ENCODE assay signal across 22 cellular contexts in the genomic region with DNA sequence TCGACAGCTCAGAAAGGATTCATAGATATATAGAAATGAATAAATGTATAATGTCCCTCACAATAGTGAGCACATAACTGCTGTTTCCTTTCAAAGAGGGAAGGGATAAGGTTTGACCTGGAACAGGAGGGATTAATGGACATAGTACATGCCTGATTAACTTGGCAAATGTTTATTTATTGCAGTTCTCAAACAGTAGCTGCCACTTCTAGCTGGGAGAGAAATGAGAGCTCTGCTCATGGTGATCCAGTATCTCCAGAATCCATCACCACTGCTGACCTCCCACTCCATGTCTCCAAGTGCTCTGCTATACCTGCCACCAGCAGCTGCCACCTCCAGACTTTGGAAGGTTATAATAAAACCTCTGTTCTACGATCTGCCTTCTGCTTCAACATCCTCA.
"Had no signal": no experiment of that assay in that cellular context is flagged by ENCODE, and none has a peak within 500 bp of the region (broad histone marks: within the 10 kb centered on the region; RNA-seq: fewer than 3 reads in every experiment).

No MANE protein-coding gene starts in this region.

- H3K4me1 ChIP-seq: colonic mucosa, lower lobe of right lung, transverse colon had no signal

- H3K4me3 ChIP-seq: colonic mucosa, gastroesophageal sphincter, heart left ventricle, lower lobe of right lung, smooth muscle cell, transverse colon had no signal

- ATAC-seq: gastroesophageal sphincter; left colon; lower lobe of right lung; sciatic nerve; stimulated activated memory B cell treated with anti-CD40 and anti-IgM and Interleukin-4, amounts not matched to agents 10 μg/mL and 1 μg/mL and 100 μg/mL, for 72 hours had no signal

- H3K27me3 Mint-ChIP-seq: activated CD4-positive, alpha-beta memory T cell treated with anti-CD3 and anti-CD28 coated beads for 36 hours; activated naive CD8-positive, alpha-beta T cell treated with anti-CD3 and anti-CD28 coated beads, Interleukin-2, amount 10 ng/mL, durations not matched to agents 7 days and 5 days; naive B cell; stimulated activated memory B cell treated with anti-CD40 and anti-IgM and Interleukin-4, amounts not matched to agents 10 μg/mL and 1 μg/mL and 100 μg/mL, for 72 hours had no signal

- H3K27ac Mint-ChIP-seq: activated CD4-positive, alpha-beta memory T cell treated with anti-CD3 and anti-CD28 coated beads for 36 hours; activated naive CD8-positive, alpha-beta T cell treated with anti-CD3 and anti-CD28 coated beads, Interleukin-2, amount 10 ng/mL, durations not matched to agents 7 days and 5 days; naive B cell; stimulated activated memory B cell treated with anti-CD40 and anti-IgM and Interleukin-4, amounts not matched to agents 10 μg/mL and 1 μg/mL and 100 μg/mL, for 72 hours had no signal

- H3K4me3 Mint-ChIP-seq: activated CD4-positive, alpha-beta memory T cell treated with anti-CD3 and anti-CD28 coated beads for 36 hours; activated naive CD8-positive, alpha-beta T cell treated with anti-CD3 and anti-CD28 coated beads, Interleukin-2, amount 10 ng/mL, durations not matched to agents 7 days and 5 days; naive B cell; stimulated activated memory B cell treated with anti-CD40 and anti-IgM and Interleukin-4, amounts not matched to agents 10 μg/mL and 1 μg/mL and 100 μg/mL, for 72 hours had no signal

- H3K9me3 Mint-ChIP-seq: activated CD4-positive, alpha-beta memory T cell treated with anti-CD3 and anti-CD28 coated beads for 36 hours; activated naive CD8-positive, alpha-beta T cell treated with anti-CD3 and anti-CD28 coated beads, Interleukin-2, amount 10 ng/mL, durations not matched to agents 7 days and 5 days; stimulated activated memory B cell treated with anti-CD40 and anti-IgM and Interleukin-4, amounts not matched to agents 10 μg/mL and 1 μg/mL and 100 μg/mL, for 72 hours had no signal

- H3K9me3 ChIP-seq: colonic mucosa, gastroesophageal sphincter, heart left ventricle, lower lobe of right lung, transverse colon had no signal

- H3K27me3 ChIP-seq: colonic mucosa, gastroesophageal sphincter, heart left ventricle, transverse colon had no signal

- DNase-seq: activated CD4-positive, alpha-beta memory T cell treated with anti-CD3 and anti-CD28 coated beads for 36 hours; activated CD4-positive, alpha-beta T cell treated with anti-CD3 and anti-CD28 coated beads for 4 hours; activated CD4-positive, CD25-positive, alpha-beta regulatory T cell; activated naive CD4-positive, alpha-beta T cell treated with Interleukin-2 at 50 U/mL for 16 hours; activated naive CD8-positive, alpha-beta T cell treated with anti-CD3 and anti-CD28 coated beads, Interleukin-2, amount 10 ng/mL, durations not matched to agents 7 days and 5 days; activated T-cell treated with anti-CD3 and anti-CD28 coated beads, Interleukin-2, amount 50 U/mL, for 48 hours; amniotic stem cell; colonic mucosa; heart left ventricle; left colon; lower lobe of right lung; mesendoderm; naive B cell; nucleus accumbens; posterior cingulate gyrus; stimulated activated CD4-positive, alpha-beta T cell treated with anti-CD3 and anti-CD28 coated beads, Interleukin-15, amount 100 ng/mL, for 24 hours; transverse colon had no signal

- H3K4me1 Mint-ChIP-seq: activated naive CD8-positive, alpha-beta T cell treated with anti-CD3 and anti-CD28 coated beads, Interleukin-2, amount 10 ng/mL, durations not matched to agents 7 days and 5 days; naive B cell; stimulated activated memory B cell treated with anti-CD40 and anti-IgM and Interleukin-4, amounts not matched to agents 10 μg/mL and 1 μg/mL and 100 μg/mL, for 72 hours had no signal

- H3K27ac ChIP-seq: colonic mucosa, epithelial cell of prostate, gastroesophageal sphincter, heart left ventricle, lower lobe of right lung, transverse colon had no signal

- H3K36me3 ChIP-seq: colonic mucosa, gastroesophageal sphincter, heart left ventricle, lower lobe of right lung, transverse colon had no signal

- H3K36me3 Mint-ChIP-seq: activated CD4-positive, alpha-beta memory T cell treated with anti-CD3 and anti-CD28 coated beads for 36 hours; activated naive CD8-positive, alpha-beta T cell treated with anti-CD3 and anti-CD28 coated beads, Interleukin-2, amount 10 ng/mL, durations not matched to agents 7 days and 5 days; naive B cell; stimulated activated memory B cell treated with anti-CD40 and anti-IgM and Interleukin-4, amounts not matched to agents 10 μg/mL and 1 μg/mL and 100 μg/mL, for 72 hours had no signal
